1 cellular context compared by ENCODE assay signal in the genomic region with DNA sequence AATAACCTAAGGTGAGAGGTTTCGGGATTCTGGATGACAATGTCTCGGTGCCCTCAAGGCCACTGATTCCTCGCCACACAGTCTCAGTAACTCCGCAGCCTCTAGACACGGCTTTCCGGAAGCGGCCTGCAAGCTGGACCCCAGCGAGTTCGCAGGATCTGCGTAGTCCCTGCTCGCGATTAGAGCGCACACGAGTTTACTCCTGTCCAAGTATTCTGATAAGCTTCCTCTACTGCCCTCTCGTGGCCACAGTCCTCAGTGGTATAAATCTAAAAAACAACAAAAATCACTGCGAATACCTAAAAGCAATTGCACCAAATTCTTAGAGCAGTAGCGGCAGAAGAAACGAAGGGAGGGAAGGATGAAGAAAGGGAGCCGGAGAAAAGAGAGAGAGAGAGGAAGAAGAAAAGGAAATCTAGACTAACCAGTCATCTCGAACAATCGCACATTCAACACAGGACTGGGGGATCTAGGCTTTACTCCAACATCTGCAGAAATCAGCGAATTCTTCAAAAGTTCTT.
TF ChIP-seq lines count a peak whose summit lies in the region.

No MANE protein-coding gene starts in this region.

TF ChIP-seq in HepG2, 621 proteins besides CTCF, POLR2A, EP300 and RAD21 (continued from another document):
- peak; percentile 62; the same call in 1 of the 2 replicates for TF ChIP-seq IRF2 (CRISPR knock-in tag; IDR thresholded peaks at IDR 0.05)
- peak; percentile 44; the same call in 1 of the 2 replicates for TF ChIP-seq RXRB (CRISPR knock-in tag; IDR thresholded peaks at IDR 0.05; ENCODE audit: borderline replicate concordance)
- TF ChIP-seq, protein P1, sequence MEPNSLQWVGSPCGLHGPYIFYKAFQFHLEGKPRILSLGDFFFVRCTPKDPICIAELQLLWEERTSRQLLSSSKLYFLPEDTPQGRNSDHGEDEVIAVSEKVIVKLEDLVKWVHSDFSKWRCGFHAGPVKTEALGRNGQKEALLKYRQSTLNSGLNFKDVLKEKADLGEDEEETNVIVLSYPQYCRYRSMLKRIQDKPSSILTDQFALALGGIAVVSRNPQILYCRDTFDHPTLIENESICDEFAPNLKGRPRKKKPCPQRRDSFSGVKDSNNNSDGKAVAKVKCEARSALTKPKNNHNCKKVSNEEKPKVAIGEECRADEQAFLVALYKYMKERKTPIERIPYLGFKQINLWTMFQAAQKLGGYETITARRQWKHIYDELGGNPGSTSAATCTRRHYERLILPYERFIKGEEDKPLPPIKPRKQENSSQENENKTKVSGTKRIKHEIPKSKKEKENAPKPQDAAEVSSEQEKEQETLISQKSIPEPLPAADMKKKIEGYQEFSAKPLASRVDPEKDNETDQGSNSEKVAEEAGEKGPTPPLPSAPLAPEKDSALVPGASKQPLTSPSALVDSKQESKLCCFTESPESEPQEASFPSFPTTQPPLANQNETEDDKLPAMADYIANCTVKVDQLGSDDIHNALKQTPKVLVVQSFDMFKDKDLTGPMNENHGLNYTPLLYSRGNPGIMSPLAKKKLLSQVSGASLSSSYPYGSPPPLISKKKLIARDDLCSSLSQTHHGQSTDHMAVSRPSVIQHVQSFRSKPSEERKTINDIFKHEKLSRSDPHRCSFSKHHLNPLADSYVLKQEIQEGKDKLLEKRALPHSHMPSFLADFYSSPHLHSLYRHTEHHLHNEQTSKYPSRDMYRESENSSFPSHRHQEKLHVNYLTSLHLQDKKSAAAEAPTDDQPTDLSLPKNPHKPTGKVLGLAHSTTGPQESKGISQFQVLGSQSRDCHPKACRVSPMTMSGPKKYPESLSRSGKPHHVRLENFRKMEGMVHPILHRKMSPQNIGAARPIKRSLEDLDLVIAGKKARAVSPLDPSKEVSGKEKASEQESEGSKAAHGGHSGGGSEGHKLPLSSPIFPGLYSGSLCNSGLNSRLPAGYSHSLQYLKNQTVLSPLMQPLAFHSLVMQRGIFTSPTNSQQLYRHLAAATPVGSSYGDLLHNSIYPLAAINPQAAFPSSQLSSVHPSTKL (CRISPR knock-in tag; IDR thresholded peaks at IDR 0.05) = peak; percentile 45; the same call in 1 of the 2 replicates
- TF ChIP-seq ASH2L (IDR thresholded peaks at IDR 0.05; ENCODE audit: insufficient read length, low read depth, low read length) = no peak
- peak; percentile 58; the same call in 1 of the 2 replicates for TF ChIP-seq HDAC2 (CRISPR knock-in tag; IDR thresholded peaks at IDR 0.05)
- 0 out of 2 replicates have a peak, but pooled peaks have one; percentile 7 for TF ChIP-seq GABPA (IDR thresholded peaks at IDR 0.05; ENCODE audit: low read depth, low read length)
- peak; percentile 48; the same call in 1 of the 2 replicates for TF ChIP-seq GABPA (CRISPR knock-in tag; IDR thresholded peaks at IDR 0.05; ENCODE audit: low read depth)
- TF ChIP-seq HDAC1 (CRISPR knock-in tag; IDR thresholded peaks at IDR 0.05) = 0 out of 2 replicates have a peak, but pooled peaks have one; percentile 4
- TF ChIP-seq ZBTB7B (CRISPR knock-in tag; IDR thresholded peaks at IDR 0.05) = peak; percentile 49; the same call in 1 of the 2 replicates
- TF ChIP-seq ETV5 (CRISPR knock-in tag; IDR thresholded peaks at IDR 0.05; ENCODE audit: borderline replicate concordance) = peak; percentile 70
